In the genomic region with DNA sequence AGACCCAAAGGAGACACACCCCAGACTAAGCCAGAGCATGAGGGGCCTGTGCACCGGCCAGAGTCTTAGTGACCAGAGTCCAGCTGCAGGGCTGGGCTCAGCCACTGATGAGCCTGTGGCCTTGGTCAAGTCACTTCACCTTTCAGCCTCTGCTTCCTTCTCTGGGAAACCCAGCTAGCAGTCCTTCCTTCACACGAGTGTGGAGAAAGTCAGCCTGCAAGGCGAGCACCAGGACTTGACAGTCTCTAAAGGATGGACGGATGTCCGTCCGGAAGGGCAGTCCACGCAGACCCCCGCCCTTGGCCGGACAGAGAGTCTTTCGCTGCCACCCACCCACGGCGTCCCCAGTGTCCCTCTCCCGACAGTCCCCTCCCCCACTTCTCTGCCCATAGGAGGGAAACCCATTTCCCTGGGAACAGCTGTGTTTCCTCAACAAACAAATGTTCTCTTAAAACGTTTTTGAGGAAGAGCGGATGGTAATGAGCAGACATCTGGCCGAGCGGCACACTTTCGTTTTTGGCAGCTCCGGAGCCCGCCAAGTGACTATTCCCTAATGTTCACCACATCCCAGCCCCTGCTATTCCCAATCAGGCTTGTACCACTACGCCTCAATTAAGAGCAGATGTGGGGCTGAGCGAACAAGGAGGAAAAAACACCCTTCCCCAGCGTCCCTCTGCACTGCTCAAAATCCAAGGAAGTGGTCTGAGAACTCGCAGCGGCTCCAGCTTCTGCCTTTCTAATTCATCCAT, we compare ENCODE assay signal across 10 cellular contexts.
DNase-seq lines count a peak whose midpoint lies in the region; ATAC-seq and TF ChIP-seq lines count a peak whose summit lies in the region.
"Had no signal": no experiment of that assay in that cellular context is flagged by ENCODE, and none has a peak within 500 bp of the region (broad histone marks: within the 10 kb centered on the region; RNA-seq: fewer than 3 reads in every experiment).

No MANE protein-coding gene starts in this region.

- H3K4me3 ChIP-seq in adipocyte (ENCODE audit: low read length), result peak overlapping the region; percentile 76
- peak overlapping the region; percentile 57 for H3K4me3 ChIP-seq in left ventricle myocardium inferior
- H3K4me3 ChIP-seq in skeletal muscle tissue (ENCODE audit: low read length in 3 of 3), result peak overlapping the region; percentile 63 to 72 (median 68)

- H3K27ac ChIP-seq in left ventricle myocardium inferior (replicated peaks), result peak overlapping the region; percentile 80
- peak overlapping the region; percentile 15 for H3K27ac ChIP-seq in skeletal muscle tissue (ENCODE audit: low read depth, low read length)

- H3K9me3 ChIP-seq in adipocyte (ENCODE audit: control insufficient read depth, low read length) (peaks cover 5% of the 10 kb centered on the region), left ventricle myocardium inferior (replicated peaks) (peaks cover 15% of the 10 kb centered on the region), skeletal muscle tissue (ENCODE audit: control insufficient read depth in 3 of 3, low read length in 3 of 3) (peaks cover 0 to 5% (median 0%) of the 10 kb centered on the region in 3 donors)

- DNase-seq in EH (ENCODE audit: low read depth) (peak; percentile 76), adipocyte (ENCODE audit: low read depth) (peak; percentile 54), left ventricle myocardium inferior (peak; percentile 67), GM19238 (ENCODE audit: insufficient read length, low spot score) (no peak), SHP77 treated with DMSO at 0.1 percent for 48 hours (lab: John Stamatoyannopoulos, UW) (no peak)
- DNase-seq in stimulated activated CD8-positive, alpha-beta memory T cell treated with anti-CD3 and anti-CD28 coated beads, Interleukin-4, amount 100 ng/mL, for 48 hours, result no peak
- DNase-seq: mesendoderm, MM.1S had no signal

- intact Hi-C loops in left ventricle myocardium inferior (cut with micrococcal nuclease), result no loop called here

- ATAC-seq in GM18861 (IDR thresholded peaks at IDR 0.05; ENCODE audit: unreplicated experiment), result no peak

- no peak for TF ChIP-seq CTCF in left ventricle myocardium inferior (IDR thresholded peaks at IDR 0.05; ENCODE audit: borderline replicate concordance)

- H3K4me1 ChIP-seq in adipocyte (ENCODE audit: control insufficient read depth, insufficient read depth, low read length) (peaks cover 41% of the 10 kb centered on the region), left ventricle myocardium inferior (peaks cover 33% of the 10 kb centered on the region), skeletal muscle tissue (ENCODE audit: control insufficient read depth in 3 of 3, insufficient read depth in 3 of 3, low read length in 3 of 3) (peaks cover 14 to 27% (median 23%) of the 10 kb centered on the region in 3 donors)

- H3K36me3 ChIP-seq in adipocyte (ENCODE audit: control insufficient read depth, insufficient read depth, low read length, severe bottlenecking) (no peaks in the 10 kb centered on the region), left ventricle myocardium inferior (no peaks in the 10 kb centered on the region), skeletal muscle tissue (ENCODE audit: control insufficient read depth in 3 of 3, insufficient read depth in 3 of 3, low read length in 3 of 3) (no peaks in the 10 kb centered on the region)

- peak overlapping the region; percentile 79 for H3K9ac ChIP-seq in adipocyte (ENCODE audit: low read length)
- H3K9ac ChIP-seq in skeletal muscle tissue (ENCODE audit: low read depth in 1 of 3, low read length in 3 of 3), result peak overlapping the region; percentile 27 to 62 (median 58)

- H3K27me3 ChIP-seq in adipocyte (replicated peaks; ENCODE audit: control insufficient read depth, insufficient read depth, low read length) (no peaks in the 10 kb centered on the region), left ventricle myocardium inferior (ENCODE audit: low read depth) (no peaks in the 10 kb centered on the region), skeletal muscle tissue (ENCODE audit: control insufficient read depth in 3 of 3, insufficient read depth in 3 of 3, low read length in 3 of 3) (peaks cover 5 to 34% (median 16%) of the 10 kb centered on the region in 3 donors)

Comparison
In these comparisons a context has a peak if more than half of its experiments do, and no peak if none do; other contexts are left out.
1. DNase-seq: peak in EH (single experiment), adipocyte (single experiment) and left ventricle myocardium inferior (single experiment); none in GM19238 (single experiment), SHP77 treated with DMSO at 0.1 percent for 48 hours (single experiment) and stimulated activated CD8-positive, alpha-beta memory T cell treated with anti-CD3 and anti-CD28 coated beads, Interleukin-4, amount 100 ng/mL, for 48 hours (single experiment).
2. Peak in every context shown above with its lines, with median percentiles within 50 percentile points of each other: H3K4me3 ChIP-seq.